Comparison of ENCODE assay signal across 13 cellular contexts in the genomic region with DNA sequence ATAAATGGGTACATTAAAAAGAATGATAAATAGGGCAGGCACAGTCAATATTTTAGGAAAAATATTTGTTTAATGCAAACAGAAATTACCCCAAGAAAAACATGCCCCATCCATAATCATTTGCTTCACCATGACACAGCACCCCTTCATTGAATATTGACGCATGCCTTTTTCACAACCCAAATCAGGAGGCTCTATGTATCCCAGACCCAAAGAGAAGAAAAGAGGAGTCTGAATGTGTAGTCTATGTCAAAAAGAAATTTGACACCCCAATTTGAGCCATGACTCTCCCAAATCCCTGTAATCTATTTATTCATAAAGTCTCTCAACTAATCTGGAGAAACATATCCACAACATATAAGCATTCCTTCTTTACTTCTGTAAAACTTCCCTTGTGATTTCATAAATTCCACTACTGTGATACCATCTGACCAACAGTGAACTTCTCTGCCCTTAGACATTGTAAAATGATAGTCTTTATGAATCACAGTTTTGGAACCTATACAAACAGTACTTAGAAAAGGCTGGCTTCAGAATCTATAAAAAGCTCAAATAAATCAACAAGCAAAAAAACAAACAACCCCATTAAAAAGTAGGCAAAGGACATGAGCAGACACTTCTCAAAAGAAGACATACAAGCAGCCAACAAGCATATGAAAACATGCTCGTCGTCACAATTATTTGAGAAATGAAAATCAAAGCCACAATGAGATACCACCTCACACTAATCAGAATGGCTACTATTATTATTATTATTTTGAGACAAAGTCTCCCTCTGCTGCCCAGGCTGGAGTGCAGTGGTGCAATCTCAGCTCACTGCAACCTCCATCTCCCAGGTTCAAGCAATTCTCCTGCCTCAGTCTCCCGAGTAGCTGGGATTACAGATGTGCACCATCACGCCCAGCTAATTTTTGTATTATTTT. TPM values are rescaled to one million over a fixed set of nuclear protein-coding genes. Genes with fewer than 3 reads are reported as not detected.
A peak's percentile ranks its signal among the peaks of the same experiment; 100 is the strongest.
DNase-seq lines count a peak whose midpoint lies in the region; ATAC-seq and TF ChIP-seq lines count a peak whose summit lies in the region.
"Had no signal": no experiment of that assay in that cellular context is flagged by ENCODE, and none has a peak within 500 bp of the region (broad histone marks: within the 10 kb centered on the region; RNA-seq: fewer than 3 reads in every experiment).

No MANE protein-coding gene starts in this region.

- H3K36me3 ChIP-seq in SJSA1: peaks cover 19% of the 10 kb centered on the region
- H3K36me3 ChIP-seq in fibroblast of lung (ENCODE audit: control insufficient read depth, insufficient read depth, low read length): peaks cover under 1% of the 10 kb centered on the region
- no peaks in the 10 kb centered on the region for H3K36me3 ChIP-seq in skeletal muscle satellite cell (ENCODE audit: insufficient read depth, low read length)

- POLR2A ChIA-PET in activated CD8-positive, alpha-beta T cell treated with anti-CD3 and anti-CD28 coated beads for 36 hours (lab: Charles Lee): interaction anchor here (1.1 kb wide), 1 partner anchor 17 kb away, joined by 3 read pairs; no protein-coding TSS in a partner anchor
- POLR2A ChIA-PET in activated CD8-positive, alpha-beta T cell treated with anti-CD3 and anti-CD28 coated beads, Interleukin-2, amount 10 ng/mL, durations not matched to agents 7 days and 5 days (lab: Charles Lee): no interaction called here

- no peaks in the 10 kb centered on the region for H3K27me3 Mint-ChIP-seq in activated CD8-positive, alpha-beta T cell treated with anti-CD3 and anti-CD28 coated beads for 36 hours
- H3K27me3 Mint-ChIP-seq in activated CD8-positive, alpha-beta T cell treated with anti-CD3 and anti-CD28 coated beads, Interleukin-2, amount 10 ng/mL, durations not matched to agents 7 days and 5 days (ENCODE audit: low read depth): no peaks in the 10 kb centered on the region
- H3K27me3 Mint-ChIP-seq: T-cell had no signal

- no peak for DNase-seq in activated CD8-positive, alpha-beta T cell treated with anti-CD3 and anti-CD28 coated beads for 36 hours
- DNase-seq in activated CD8-positive, alpha-beta T cell treated with anti-CD3 and anti-CD28 coated beads, Interleukin-2, amount 10 ng/mL, durations not matched to agents 7 days and 5 days: no peak
- DNase-seq in SJSA1 (ENCODE audit: low read depth in 1 of 2, low spot score in 2 of 2) (peak in 1 of 2 experiments; percentile 60), fibroblast of lung (ENCODE audit: low read depth in 2 of 2) (peak; percentile 81 to 90)
- DNase-seq: activated T-cell treated with anti-CD3 and anti-CD28 coated beads, Interleukin-2, amount 50 U/mL, for 1 hour; left ventricle myocardium superior; NCI-H510A treated with DMSO at 0.1 percent for 48 hours; T-cell had no signal

- H3K9me3 Mint-ChIP-seq in activated CD8-positive, alpha-beta T cell treated with anti-CD3 and anti-CD28 coated beads for 36 hours: peaks cover 6% of the 10 kb centered on the region
- H3K9me3 Mint-ChIP-seq in activated CD8-positive, alpha-beta T cell treated with anti-CD3 and anti-CD28 coated beads, Interleukin-2, amount 10 ng/mL, durations not matched to agents 7 days and 5 days (ENCODE audit: insufficient read depth): no peaks in the 10 kb centered on the region

- H3K4me3 ChIP-seq in SJSA1 (no peak overlapping the region), fibroblast of lung (replicated peaks in 1 of 4; ENCODE audit: control extremely low read depth in 1 of 4, insufficient read depth in 1 of 4, low read depth in 3 of 4, low read length in 4 of 4) (no peak overlapping the region), skeletal muscle satellite cell (ENCODE audit: low read length) (peak overlapping the region; percentile 30)

- H2AFZ ChIP-seq in fibroblast of lung (ENCODE audit: low read length): no peak overlapping the region

- H3K27ac ChIP-seq in SJSA1: peak overlapping the region; percentile 42
- peak overlapping the region; percentile 32 for H3K27ac ChIP-seq in fibroblast of lung (ENCODE audit: insufficient read depth, low read length)

- H3K4me1 Mint-ChIP-seq in activated CD8-positive, alpha-beta T cell treated with anti-CD3 and anti-CD28 coated beads for 36 hours (ENCODE audit: low read depth): peaks cover 31% of the 10 kb centered on the region
- no peaks in the 10 kb centered on the region for H3K4me1 Mint-ChIP-seq in activated CD8-positive, alpha-beta T cell treated with anti-CD3 and anti-CD28 coated beads, Interleukin-2, amount 10 ng/mL, durations not matched to agents 7 days and 5 days (ENCODE audit: low read depth)
- H3K4me1 Mint-ChIP-seq: T-cell had no signal

- intact Hi-C loops in activated CD8-positive, alpha-beta T cell treated with anti-CD3 and anti-CD28 coated beads for 36 hours (cut with micrococcal nuclease): no loop called here

- peaks cover 15% of the 10 kb centered on the region for H3K4me1 ChIP-seq in SJSA1 (replicated peaks)
- H3K4me1 ChIP-seq in fibroblast of lung (ENCODE audit: control insufficient read depth, extremely low read depth, insufficient read depth, low read length): peaks cover 6% of the 10 kb centered on the region
- peaks cover 39% of the 10 kb centered on the region for H3K4me1 ChIP-seq in skeletal muscle satellite cell (ENCODE audit: control insufficient read depth, insufficient read depth, low read length)

- CTCF ChIA-PET in activated CD8-positive, alpha-beta T cell treated with anti-CD3 and anti-CD28 coated beads for 36 hours (lab: Charles Lee): no interaction called here
- CTCF ChIA-PET in activated CD8-positive, alpha-beta T cell treated with anti-CD3 and anti-CD28 coated beads, Interleukin-2, amount 10 ng/mL, durations not matched to agents 7 days and 5 days (lab: Charles Lee): no interaction called here

- peak overlapping the region; percentile 15 for H3K4me2 ChIP-seq in fibroblast of lung (ENCODE audit: extremely low read depth, insufficient read depth, low read length)
- peak overlapping the region; percentile 73 for H3K4me2 ChIP-seq in skeletal muscle satellite cell (ENCODE audit: low read length)

- H3K79me2 ChIP-seq in fibroblast of lung (ENCODE audit: control insufficient read depth, insufficient read depth, low read length): no peaks in the 10 kb centered on the region

- peaks cover 53% of the 10 kb centered on the region for H3K36me3 Mint-ChIP-seq in activated CD8-positive, alpha-beta T cell treated with anti-CD3 and anti-CD28 coated beads for 36 hours (ENCODE audit: low read depth)
- H3K36me3 Mint-ChIP-seq in activated CD8-positive, alpha-beta T cell treated with anti-CD3 and anti-CD28 coated beads, Interleukin-2, amount 10 ng/mL, durations not matched to agents 7 days and 5 days (ENCODE audit: low read depth): peaks cover 55% of the 10 kb centered on the region

- H3K27me3 ChIP-seq in SJSA1 (replicated peaks): no peaks in the 10 kb centered on the region
- no peaks in the 10 kb centered on the region for H3K27me3 ChIP-seq in fibroblast of lung (ENCODE audit: control insufficient read depth, insufficient read depth, low read length)
- no peaks in the 10 kb centered on the region for H3K27me3 ChIP-seq in skeletal muscle satellite cell (ENCODE audit: control insufficient read depth, insufficient read depth, low read length)

- no peaks in the 10 kb centered on the region for H4K20me1 ChIP-seq in fibroblast of lung (ENCODE audit: control insufficient read depth, extremely low read depth, insufficient read depth, low read length)

- H3K9ac ChIP-seq in fibroblast of lung (ENCODE audit: insufficient read depth, low read length): no peak overlapping the region
- H3K9ac ChIP-seq in skeletal muscle satellite cell (ENCODE audit: low read depth, low read length): peak overlapping the region; percentile 82

- peak overlapping the region; percentile 18 for H3K27ac Mint-ChIP-seq in activated CD8-positive, alpha-beta T cell treated with anti-CD3 and anti-CD28 coated beads for 36 hours
- H3K27ac Mint-ChIP-seq in activated CD8-positive, alpha-beta T cell treated with anti-CD3 and anti-CD28 coated beads, Interleukin-2, amount 10 ng/mL, durations not matched to agents 7 days and 5 days: no peak overlapping the region

- no peak for TF ChIP-seq CTCF in activated CD8-positive, alpha-beta T cell treated with anti-CD3 and anti-CD28 coated beads for 36 hours (IDR thresholded peaks at IDR 0.05)
- TF ChIP-seq CTCF in fibroblast of lung (conservative IDR thresholded peaks at IDR 0.05 in 1 of 2, IDR thresholded peaks at IDR 0.05 in 1 of 2; ENCODE audit: low read depth in 1 of 2, low read length in 2 of 2): no peak

- no peak overlapping the region for H3K4me3 Mint-ChIP-seq in activated CD8-positive, alpha-beta T cell treated with anti-CD3 and anti-CD28 coated beads for 36 hours
- no peak overlapping the region for H3K4me3 Mint-ChIP-seq in activated CD8-positive, alpha-beta T cell treated with anti-CD3 and anti-CD28 coated beads, Interleukin-2, amount 10 ng/mL, durations not matched to agents 7 days and 5 days
- H3K4me3 Mint-ChIP-seq: T-cell had no signal

- ATAC-seq in activated CD8-positive, alpha-beta T cell treated with anti-CD3 and anti-CD28 coated beads for 36 hours: no peak
- no peak for ATAC-seq in activated CD8-positive, alpha-beta T cell treated with anti-CD3 and anti-CD28 coated beads, Interleukin-2, amount 10 ng/mL, durations not matched to agents 7 days and 5 days
- ATAC-seq in HG02970 (IDR thresholded peaks at IDR 0.05; ENCODE audit: low FRiP score, unreplicated experiment) (no peak), GM19351 (IDR thresholded peaks at IDR 0.05; ENCODE audit: unreplicated experiment) (no peak), HG02884 (IDR thresholded peaks at IDR 0.05; ENCODE audit: unreplicated experiment) (no peak)
- ATAC-seq: left ventricle myocardium superior, sciatic nerve, T-cell had no signal

- no peaks in the 10 kb centered on the region for H3K9me3 ChIP-seq in SJSA1 (replicated peaks)
- H3K9me3 ChIP-seq in fibroblast of lung (ENCODE audit: control insufficient read depth, insufficient read depth, low read depth, low read length): no peaks in the 10 kb centered on the region
- H3K9me3 ChIP-seq in skeletal muscle satellite cell (replicated peaks; ENCODE audit: low read length): no peaks in the 10 kb centered on the region

RNA-seq across cellular contexts. Expression of gene XRN1, which starts 53.4 kb away (rescaled TPM):
- total RNA-seq in activated CD8-positive, alpha-beta T cell treated with anti-CD3 and anti-CD28 coated beads for 36 hours: 10 to 100 TPM; 41.3 to 43.5 TPM
- 10 to 100 TPM; 58.0 to 59.6 TPM for total RNA-seq in activated CD8-positive, alpha-beta T cell treated with anti-CD3 and anti-CD28 coated beads, Interleukin-2, amount 10 ng/mL, durations not matched to agents 7 days and 5 days
- 13.6 and 17.4 TPM in 2 replicates for total RNA-seq in SJSA1 (2014; rRNA removed; shearing (Covaris generic))
- 40.3 and 55.7 TPM in 2 replicates for total RNA-seq in fibroblast of lung
- polyA plus RNA-seq in fibroblast of lung: 14.7 and 19.9 TPM in 2 replicates
- 7.7 and 11.2 TPM in 2 replicates for polyA plus RNA-seq in fibroblast of lung (2012)
- 4.0 and 12.1 TPM in 2 replicates for polyA minus RNA-seq in fibroblast of lung (ENCODE audit: low replicate concordance)
- total RNA-seq in skeletal muscle satellite cell (2012; rRNA removed): 19.4 and 23.3 TPM in 2 replicates

Comparison
In these comparisons a context has a peak if more than half of its experiments do, and no peak if none do; other contexts are left out.
1. DNase-seq: peak in fibroblast of lung (2 of 2); none in activated CD8-positive, alpha-beta T cell treated with anti-CD3 and anti-CD28 coated beads for 36 hours (single experiment) and activated CD8-positive, alpha-beta T cell treated with anti-CD3 and anti-CD28 coated beads, Interleukin-2, amount 10 ng/mL, durations not matched to agents 7 days and 5 days (single experiment).